In genomic region chr1:50538476-50538875, GRCh38 we compare ENCODE assay signal across 29 cellular contexts.
"Had no signal": no experiment of that assay in that cellular context is flagged by ENCODE, and none has a peak within 500 bp of the region (broad histone marks: within the 10 kb centered on the region; RNA-seq: fewer than 3 reads in every experiment).

No MANE protein-coding gene starts in this region.

- H3K27ac ChIP-seq: body of pancreas, brain microvascular endothelial cell, breast epithelium, VCaP had no signal

- H3K36me3 ChIP-seq: brain microvascular endothelial cell had no signal

- DNase-seq: activated B cell treated with CpG ODN at 0.5 μM for 24 hours; activated CD4-positive, alpha-beta memory T cell treated with anti-CD3 and anti-CD28 coated beads, Interleukin-2, amount 10 ng/mL, durations not matched to agents 7 days and 5 days; activated CD4-positive, alpha-beta T cell treated with anti-CD3 and anti-CD28 coated beads for 4 hours; activated CD4-positive, alpha-beta T cell treated with anti-CD3 and anti-CD28 coated beads, Interleukin-2, amount 10 ng/mL, durations not matched to agents 24 days and 14 days; activated CD4-positive, alpha-beta T cell treated with anti-CD3 and anti-CD28 coated beads, Interleukin-2, amount 50 U/mL, for 1 hour; activated CD4-positive, alpha-beta T cell treated with anti-CD3 and anti-CD28 coated beads, Interleukin-2, amount 50 U/mL, for 48 hours; activated CD4-positive, CD25-positive, alpha-beta regulatory T cell treated with anti-CD3 and anti-CD28 coated beads, Interleukin-2, amount 50 U/mL, for 72 hours; activated CD8-positive, alpha-beta memory T cell treated with anti-CD3 and anti-CD28 coated beads for 24 hours; activated CD8-positive, alpha-beta memory T cell treated with anti-CD3 and anti-CD28 coated beads, Interleukin-2, amount 10 ng/mL, durations not matched to agents 7 days and 5 days; activated CD8-positive, alpha-beta memory T cell treated with anti-CD3 and anti-CD28 coated beads, Interleukin-2, amount 50 U/mL, for 48 hours; activated CD8-positive, alpha-beta T cell treated with anti-CD3 and anti-CD28 coated beads, Interleukin-2, amount 10 ng/mL, durations not matched to agents 7 days and 5 days; activated effector memory CD4-positive, alpha-beta T cell treated with Interleukin-2 at 50 U/mL for 16 hours; activated gamma-delta T cell; activated naive CD4-positive, alpha-beta T cell treated with anti-CD3 and anti-CD28 coated beads, Interleukin-2, amount 10 ng/mL, durations not matched to agents 7 days and 5 days; activated naive CD4-positive, alpha-beta T cell treated with Interleukin-2 at 50 U/mL for 16 hours; activated naive CD8-positive, alpha-beta T cell treated with anti-CD3 and anti-CD28 coated beads, Interleukin-2, amount 10 ng/mL, durations not matched to agents 7 days and 5 days; activated naive CD8-positive, alpha-beta T cell treated with anti-CD3 and anti-CD28 coated beads, Interleukin-2, amount 50 U/mL, for 24 hours; activated T-cell treated with anti-CD3 and anti-CD28 coated beads, Interleukin-2, amount 50 U/mL, for 24 hours; activated T-cell treated with anti-CD3 and anti-CD28 coated beads, Interleukin-2, amount 50 U/mL, for 48 hours; amniotic stem cell; aorta; body of pancreas; brain microvascular endothelial cell; central memory CD4-positive, alpha-beta T cell; T-helper 1 cell; T-helper 2 cell; T-helper 9 cell had no signal

- H3K4me1 ChIP-seq: body of pancreas, breast epithelium had no signal

- H3K9me3 ChIP-seq: body of pancreas, breast epithelium had no signal

- H3K27me3 ChIP-seq: body of pancreas, brain microvascular endothelial cell, breast epithelium had no signal

- H3K4me3 ChIP-seq: body of pancreas, breast epithelium had no signal

- ATAC-seq: activated CD8-positive, alpha-beta memory T cell treated with anti-CD3 and anti-CD28 coated beads, Interleukin-2, amount 10 ng/mL, durations not matched to agents 7 days and 5 days; activated CD8-positive, alpha-beta T cell treated with anti-CD3 and anti-CD28 coated beads, Interleukin-2, amount 10 ng/mL, durations not matched to agents 7 days and 5 days; activated naive CD8-positive, alpha-beta T cell treated with anti-CD3 and anti-CD28 coated beads, Interleukin-2, amount 50 U/mL, for 24 hours; body of pancreas had no signal
